ENCODE assay signal across 8 cellular contexts in genomic region chr11:2825886-2826678, GRCh38. TPM values are rescaled to one million over a fixed set of nuclear protein-coding genes. Genes with fewer than 3 reads are reported as not detected.
A peak's percentile ranks its signal among the peaks of the same experiment; 100 is the strongest.
DNase-seq lines count a peak whose midpoint lies in the region; ATAC-seq and TF ChIP-seq lines count a peak whose summit lies in the region.

No MANE protein-coding gene starts in this region.

- no peaks in the 10 kb centered on the region for H3K4me1 Mint-ChIP-seq in activated CD4-positive, alpha-beta T cell treated with anti-CD3 and anti-CD28 coated beads for 36 hours
- H3K4me1 Mint-ChIP-seq in type B pancreatic cell (ENCODE audit: unreplicated experiment), result peaks cover 28% of the 10 kb centered on the region
- no peaks in the 10 kb centered on the region for H3K4me1 Mint-ChIP-seq in activated T-cell treated with anti-CD3 and anti-CD28 coated beads, Interleukin-2, amount 50 U/mL, for 72 hours (ENCODE audit: low read depth)

- H3K4me3 Mint-ChIP-seq in activated CD4-positive, alpha-beta T cell treated with anti-CD3 and anti-CD28 coated beads for 36 hours, result no peak overlapping the region
- peak overlapping the region; percentile 67 for H3K4me3 Mint-ChIP-seq in type B pancreatic cell
- no peak overlapping the region for H3K4me3 Mint-ChIP-seq in activated T-cell treated with anti-CD3 and anti-CD28 coated beads, Interleukin-2, amount 50 U/mL, for 72 hours

- ATAC-seq in activated CD4-positive, alpha-beta T cell treated with anti-CD3 and anti-CD28 coated beads for 36 hours, result peak; percentile 16
- ATAC-seq in activated T-cell treated with anti-CD3 and anti-CD28 coated beads, Interleukin-2, amount 50 U/mL, for 72 hours (replicated peaks in 1 of 2), result no peak
- ATAC-seq in HG03520 (IDR thresholded peaks at IDR 0.05; ENCODE audit: unreplicated experiment), result no peak

- H2BK15ac ChIP-seq in mesendoderm (replicated peaks; ENCODE audit: low read depth), result no peak overlapping the region

- H3K27me3 ChIP-seq in mesendoderm (ENCODE audit: insufficient read depth, low read length, poor library complexity), result no peaks in the 10 kb centered on the region

- H3K4me2 ChIP-seq in mesendoderm (ENCODE audit: low read length), result no peak overlapping the region

- no peak overlapping the region for H3K18ac ChIP-seq in mesendoderm (ENCODE audit: low read length)

- DNase-seq in activated CD4-positive, alpha-beta T cell treated with anti-CD3 and anti-CD28 coated beads for 36 hours, result no peak
- DNase-seq in activated CD4-positive, alpha-beta T cell treated with anti-CD3 and anti-CD28 coated beads for 48 hours, result no peak
- DNase-seq in dedifferentiated amniotic fluid mesenchymal stem cell (ENCODE audit: extremely low spot score) (peak; percentile 92), mesendoderm (peak; percentile 79), type B pancreatic cell (ENCODE audit: extremely low spot score, unreplicated experiment) (no peak)
- no peak for DNase-seq in activated T-cell treated with anti-CD3 and anti-CD28 coated beads, Interleukin-2, amount 50 U/mL, for 72 hours
- no peak for DNase-seq in stimulated activated CD4-positive, alpha-beta T cell treated with anti-CD3 and anti-CD28 coated beads, Interleukin-1b, Interleukin-23, amount 100 ng/mL, for 48 hours

- H3K23ac ChIP-seq in mesendoderm (ENCODE audit: low read length), result no peak overlapping the region

- no peaks in the 10 kb centered on the region for H3K79me2 ChIP-seq in mesendoderm (ENCODE audit: control insufficient read depth, insufficient read depth, low read length)

- H2BK5ac ChIP-seq in mesendoderm (ENCODE audit: low read length), result no peak overlapping the region

- H3K27me3 Mint-ChIP-seq in activated CD4-positive, alpha-beta T cell treated with anti-CD3 and anti-CD28 coated beads for 36 hours, result no peaks in the 10 kb centered on the region
- no peaks in the 10 kb centered on the region for H3K27me3 Mint-ChIP-seq in type B pancreatic cell
- H3K27me3 Mint-ChIP-seq in activated T-cell treated with anti-CD3 and anti-CD28 coated beads, Interleukin-2, amount 50 U/mL, for 72 hours (ENCODE audit: low read depth), result no peaks in the 10 kb centered on the region

- H3K9me3 Mint-ChIP-seq in activated CD4-positive, alpha-beta T cell treated with anti-CD3 and anti-CD28 coated beads for 36 hours (ENCODE audit: low read depth), result peaks cover 31% of the 10 kb centered on the region
- H3K9me3 Mint-ChIP-seq in type B pancreatic cell, result peaks cover 31% of the 10 kb centered on the region
- H3K9me3 Mint-ChIP-seq in activated T-cell treated with anti-CD3 and anti-CD28 coated beads, Interleukin-2, amount 50 U/mL, for 72 hours, result peaks cover 13 to 25% of the 10 kb centered on the region in 2 donors

- H3K36me3 ChIP-seq in mesendoderm (ENCODE audit: control insufficient read depth, insufficient read depth, low read length), result no peaks in the 10 kb centered on the region

- H3K4me1 ChIP-seq in mesendoderm (ENCODE audit: control insufficient read depth, low read depth, low read length), result no peaks in the 10 kb centered on the region

- no peak overlapping the region for H2BK120ac ChIP-seq in mesendoderm (ENCODE audit: low read depth, low read length)

- peaks cover 22% of the 10 kb centered on the region for H3K36me3 Mint-ChIP-seq in activated CD4-positive, alpha-beta T cell treated with anti-CD3 and anti-CD28 coated beads for 36 hours (ENCODE audit: low read depth)
- peaks cover 22% of the 10 kb centered on the region for H3K36me3 Mint-ChIP-seq in type B pancreatic cell
- H3K36me3 Mint-ChIP-seq in activated T-cell treated with anti-CD3 and anti-CD28 coated beads, Interleukin-2, amount 50 U/mL, for 72 hours (ENCODE audit: insufficient read depth in 2 of 2), result peaks cover 22 to 45% of the 10 kb centered on the region in 2 donors

- no peak overlapping the region for H4K5ac ChIP-seq in mesendoderm (ENCODE audit: low read length)

- CTCF ChIA-PET in activated CD4-positive, alpha-beta T cell treated with anti-CD3 and anti-CD28 coated beads for 36 hours (lab: Charles Lee), result no interaction called here

- TF ChIP-seq CTCF in type B pancreatic cell (conservative IDR thresholded peaks at IDR 0.05), result no peak

- no peak overlapping the region for H3K9ac ChIP-seq in mesendoderm (ENCODE audit: low read length)

- intact Hi-C loops in activated CD4-positive, alpha-beta T cell treated with anti-CD3 and anti-CD28 coated beads for 36 hours (cut with DNase I, micrococcal nuclease), result no loop called here

- H3K4ac ChIP-seq in mesendoderm (ENCODE audit: low read depth, low read length), result no peak overlapping the region

- no peak overlapping the region for H3K27ac Mint-ChIP-seq in activated CD4-positive, alpha-beta T cell treated with anti-CD3 and anti-CD28 coated beads for 36 hours
- H3K27ac Mint-ChIP-seq in type B pancreatic cell, result peak overlapping the region; percentile 92
- no peak overlapping the region for H3K27ac Mint-ChIP-seq in activated T-cell treated with anti-CD3 and anti-CD28 coated beads, Interleukin-2, amount 50 U/mL, for 72 hours

- H3K56ac ChIP-seq in mesendoderm (ENCODE audit: low read length), result peak overlapping the region; percentile 25

- POLR2A ChIA-PET in activated CD4-positive, alpha-beta T cell treated with anti-CD3 and anti-CD28 coated beads for 36 hours (lab: Charles Lee), result no interaction called here

- H2AK5ac ChIP-seq in mesendoderm (ENCODE audit: low read length), result no peak overlapping the region

- WGBS in mesendoderm (ENCODE audit: extremely low coverage, insufficient coverage, low lambda C conversion rate), result no CpG with 5 or more reads among the region's 29 CpGs

- H3K79me1 ChIP-seq in mesendoderm (ENCODE audit: low read length), result no peaks in the 10 kb centered on the region

- H3K27ac ChIP-seq in mesendoderm (ENCODE audit: low read depth, low read length), result no peak overlapping the region

- H4K8ac ChIP-seq in mesendoderm (ENCODE audit: low read depth, low read length), result no peak overlapping the region

- no peak overlapping the region for H3K4me3 ChIP-seq in mesendoderm (ENCODE audit: low read length)

RNA-seq across cellular contexts. Expression of gene CDKN1C, which starts 59.5 kb away (rescaled TPM):
- total RNA-seq in activated CD4-positive, alpha-beta T cell treated with anti-CD3 and anti-CD28 coated beads for 36 hours, result under 1 TPM; 0.21 to 0.53 TPM
- 4.1 TPM for polyA plus RNA-seq in mesendoderm (2013, experiment 1 of 2)
- 4.4 TPM for polyA plus RNA-seq in mesendoderm (2013, experiment 2 of 2)
- total RNA-seq in type B pancreatic cell (ENCODE audit: low replicate concordance), result 108 and 140 TPM in 2 replicates
- total RNA-seq in activated T-cell treated with anti-CD3 and anti-CD28 coated beads, Interleukin-2, amount 50 U/mL, for 72 hours, result 1 to 10 TPM; 1.5 to 2.6 TPM

Comparison
In these comparisons a context has a peak if more than half of its experiments do, and no peak if none do; other contexts are left out.
1. DNase-seq: peak in dedifferentiated amniotic fluid mesenchymal stem cell (single experiment) and mesendoderm (single experiment); none in activated CD4-positive, alpha-beta T cell treated with anti-CD3 and anti-CD28 coated beads for 36 hours (single experiment), activated CD4-positive, alpha-beta T cell treated with anti-CD3 and anti-CD28 coated beads for 48 hours (single experiment), type B pancreatic cell (single experiment), activated T-cell treated with anti-CD3 and anti-CD28 coated beads, Interleukin-2, amount 50 U/mL, for 72 hours (0 of 2) and stimulated activated CD4-positive, alpha-beta T cell treated with anti-CD3 and anti-CD28 coated beads, Interleukin-1b, Interleukin-23, amount 100 ng/mL, for 48 hours (single experiment).
2. RNA of gene CDKN1C, which starts 59.5 kb away (total RNA-seq): 108 to 140 TPM in type B pancreatic cell; 1.5 to 2.6 TPM in activated T-cell treated with anti-CD3 and anti-CD28 coated beads, Interleukin-2, amount 50 U/mL, for 72 hours and 0.21 to 0.53 TPM in activated CD4-positive, alpha-beta T cell treated with anti-CD3 and anti-CD28 coated beads for 36 hours; every median in the first group is over 10 times any median in the second.